6 cellular contexts compared by ENCODE assay signal in genomic region chr17:8122923-8123694, GRCh38. TPM values are rescaled to one million over a fixed set of nuclear protein-coding genes. Genes with fewer than 3 reads are reported as not detected.
DNase-seq lines count a peak whose midpoint lies in the region; ATAC-seq and TF ChIP-seq lines count a peak whose summit lies in the region.

No MANE protein-coding gene starts in this region.

- no peak overlapping the region for H3K27ac ChIP-seq in OCI-LY3 (ENCODE audit: low read length)
- H3K27ac ChIP-seq in spleen, result peak overlapping the region in 1 of 8 donors; percentile 3

- WGBS in spleen, 5 donors, result 0 to 1% (median 1%) methylated on average over 43 to 55 of the region's 55 CpGs

- no peaks in the 10 kb centered on the region for H4K20me1 ChIP-seq in OCI-LY3 (ENCODE audit: insufficient read depth, low read length)

- 0 out of 2 replicates have a peak overlapping the region, but pooled peaks have one; percentile 80 for H2AFZ ChIP-seq in OCI-LY3 (ENCODE audit: low read depth, low read length)

- no peaks in the 10 kb centered on the region for H3K36me3 ChIP-seq in BJ (ENCODE audit: control insufficient read depth, insufficient read depth, low read length)
- no peaks in the 10 kb centered on the region for H3K36me3 ChIP-seq in OCI-LY3 (replicated peaks; ENCODE audit: low read depth, low read length)
- H3K36me3 ChIP-seq in endocrine pancreas (ENCODE audit: control insufficient read depth, insufficient read depth, low read length), result no peaks in the 10 kb centered on the region
- H3K36me3 ChIP-seq in spleen, result no peaks in the 10 kb centered on the region

- no peak for TF ChIP-seq CTCF in BJ (IDR thresholded peaks at IDR 0.05; ENCODE audit: insufficient read depth, low read depth, low read length)
- no peak for TF ChIP-seq CTCF in OCI-LY3 (IDR thresholded peaks at IDR 0.05; ENCODE audit: low read depth, low read length)
- no peak for TF ChIP-seq CTCF in spleen (IDR thresholded peaks at IDR 0.05 in 8 of 11, conservative IDR thresholded peaks at IDR 0.05 in 3 of 11)

- CTCF ChIA-PET in BJ (lab: Yijun Ruan, JAX), result interaction anchor here (1.0 to 2.4 kb wide), 7 partner anchors 11 to 178 kb away, joined by 3 to 9 read pairs (median 4); no protein-coding TSS in a partner anchor

- H3K4me1 ChIP-seq in OCI-LY3 (ENCODE audit: low read length) (peaks cover 13% of the 10 kb centered on the region; the same call in 1 of the 2 replicates), endocrine pancreas (ENCODE audit: control insufficient read depth, insufficient read depth, low read length) (no peaks in the 10 kb centered on the region), spleen (peaks cover 64 to 96% (median 87%) of the 10 kb centered on the region in 6 donors)

- no peaks in the 10 kb centered on the region for H3K79me2 ChIP-seq in OCI-LY3 (ENCODE audit: low read length)

- no peak for ATAC-seq in GM18519 (IDR thresholded peaks at IDR 0.05; ENCODE audit: low FRiP score, unreplicated experiment)
- no peak for ATAC-seq in GM21737 (IDR thresholded peaks at IDR 0.05; ENCODE audit: unreplicated experiment)

- no peaks in the 10 kb centered on the region for H3K9me3 ChIP-seq in OCI-LY3 (ENCODE audit: insufficient read depth, low read length)
- no peaks in the 10 kb centered on the region for H3K9me3 ChIP-seq in endocrine pancreas (ENCODE audit: control insufficient read depth, low read length)
- H3K9me3 ChIP-seq in spleen, result no peaks in the 10 kb centered on the region

- intact Hi-C loops in spleen (cut with DNase I; ENCODE audit: low total_unique reads), result no loop called here

- H3K4me2 ChIP-seq in OCI-LY3 (ENCODE audit: low read length), result peak overlapping the region; percentile 99

- H3K9ac ChIP-seq in OCI-LY3 (ENCODE audit: low read length) (peak overlapping the region; percentile 80), endocrine pancreas (ENCODE audit: control insufficient read depth, insufficient read depth, low read length) (peak overlapping the region; percentile 56)

- DNase-seq in BJ (ENCODE audit: low read depth) (no peak), spleen (no peak)

- TF ChIP-seq POLR2A in spleen (IDR thresholded peaks at IDR 0.05), result no peak

- POLR2A ChIA-PET in BJ (lab: Charles Lee), result interaction anchor here (0.6 to 0.7 kb wide), 2 partner anchors 10 to 565 kb away, joined by 3 to 7 read pairs; no protein-coding TSS in a partner anchor

- peak overlapping the region; percentile 59 for H3K4me3 ChIP-seq in BJ (ENCODE audit: low read depth, low read length)
- peak overlapping the region; percentile 100 for H3K4me3 ChIP-seq in OCI-LY3 (ENCODE audit: low read length)
- peak overlapping the region; percentile 28 for H3K4me3 ChIP-seq in endocrine pancreas (ENCODE audit: control insufficient read depth, insufficient read depth, low read length)
- peak overlapping the region; percentile 37 to 86 (median 54) for H3K4me3 ChIP-seq in spleen

- H3K27me3 ChIP-seq in BJ (ENCODE audit: control insufficient read depth, insufficient read depth, low read length), result no peaks in the 10 kb centered on the region; the same call in 1 of the 2 replicates
- no peaks in the 10 kb centered on the region for H3K27me3 ChIP-seq in OCI-LY3 (ENCODE audit: low read depth, low read length)
- H3K27me3 ChIP-seq in endocrine pancreas (ENCODE audit: control insufficient read depth, insufficient read depth, low read length), result no peaks in the 10 kb centered on the region
- H3K27me3 ChIP-seq in spleen (replicated peaks in 1 of 7), result peaks cover 4 to 86% (median 42%) of the 10 kb centered on the region in 7 donors

RNA-seq across cellular contexts. Expression of gene HES7, which starts 0.8 kb away (rescaled TPM):
- polyA plus RNA-seq in BJ (2011; rRNA removed) (not detected in 2 replicates), spleen (under 1 TPM; 0.04 to 0.53 (median 0.32) TPM)
- 0.09 TPM in 1 of 2 replicates, not detected in the other for polyA minus RNA-seq in BJ (2011; rRNA and poly(A)+ RNA removed)
- total RNA-seq in spleen, result under 1 TPM in 2 of 7 donors, not detected in 5; 0.41 to 0.67 TPM

RNA-seq across cellular contexts. Expression of gene ALOXE3, which starts 4.8 kb away (rescaled TPM):
- polyA plus RNA-seq in BJ (2011; rRNA removed) (0.04 and 0.10 TPM in 2 replicates), spleen (under 1 TPM in 1 of 3 donors, not detected in 2; 0.03 TPM)
- polyA minus RNA-seq in BJ (2011; rRNA and poly(A)+ RNA removed), result 0.05 TPM in 1 of 2 replicates, not detected in the other
- total RNA-seq in spleen, result not detected

RNA-seq across cellular contexts. Expression of gene PER1, which starts 29.1 kb away (rescaled TPM):
- 5.1 and 7.7 TPM in 2 replicates for polyA plus RNA-seq in BJ (2011; rRNA removed)
- 11.4 and 32.7 TPM in 2 replicates for polyA minus RNA-seq in BJ (2011; rRNA and poly(A)+ RNA removed)
- 100 to 1,000 TPM in 2 of 7 donors, 10 to 100 TPM in 5; 68.0 to 213 (median 73.5) TPM for total RNA-seq in spleen
- polyA plus RNA-seq in spleen, result 10 to 100 TPM; 12.6 to 83.0 (median 17.5) TPM

RNA-seq across cellular contexts. Expression of gene ALOX12B, which starts 35.6 kb away (rescaled TPM):
- polyA plus RNA-seq in BJ (2011; rRNA removed) (not detected in 2 replicates), spleen (under 1 TPM; 0.80 to 0.89 (median 0.83) TPM)
- polyA minus RNA-seq in BJ (2011; rRNA and poly(A)+ RNA removed), result not detected in 2 replicates
- 1 to 10 TPM in 2 of 7 donors, under 1 TPM in 1, not detected in 4; 0.47 to 1.3 (median 1.0) TPM for total RNA-seq in spleen

RNA-seq across cellular contexts. Expression of gene VAMP2, which starts 39.6 kb away (rescaled TPM):
- polyA plus RNA-seq in BJ (2011; rRNA removed) (20.1 and 22.8 TPM in 2 replicates), spleen (10 to 100 TPM; 38.7 to 57.8 (median 38.8) TPM)
- 7.4 and 9.6 TPM in 2 replicates for polyA minus RNA-seq in BJ (2011; rRNA and poly(A)+ RNA removed)
- total RNA-seq in spleen, result 10 to 100 TPM; 37.5 to 94.8 (median 65.7) TPM

Comparison
In these comparisons a context has a peak if more than half of its experiments do, and no peak if none do; other contexts are left out.
1. H3K4me3 ChIP-seq: peak in every context shown above with its lines; median percentile 100 in OCI-LY3; 59 in BJ; 54 in spleen; 28 in endocrine pancreas.